Comparison of ENCODE assay signal across 41 cellular contexts in genomic region chr7:122702872-122703510, GRCh38. TPM values are rescaled to one million over a fixed set of nuclear protein-coding genes. Genes with fewer than 3 reads are reported as not detected.
"Had no signal": no experiment of that assay in that cellular context is flagged by ENCODE, and none has a peak within 500 bp of the region (broad histone marks: within the 10 kb centered on the region; RNA-seq: fewer than 3 reads in every experiment).

TSS of gene RNF148 (minus strand) at chr7:122702922. CDS start at chr7:122702750, 172 bp downstream.

- H3K27ac ChIP-seq: brain microvascular endothelial cell, cardiac muscle cell, Peyer's patch, RWPE1, VCaP had no signal

- H3K4me3 ChIP-seq: cardiac muscle cell, Peyer's patch had no signal

- H3K36me3 Mint-ChIP-seq: activated CD4-positive, alpha-beta memory T cell treated with anti-CD3 and anti-CD28 coated beads for 36 hours; activated naive CD8-positive, alpha-beta T cell; T-cell had no signal

- H3K4me3 Mint-ChIP-seq: activated B cell treated with CpG ODN at 0.5 μM for 24 hours; activated CD4-positive, alpha-beta memory T cell treated with anti-CD3 and anti-CD28 coated beads for 36 hours; activated naive CD4-positive, alpha-beta T cell treated with anti-CD3 and anti-CD28 coated beads for 36 hours; activated naive CD8-positive, alpha-beta T cell; activated naive CD8-positive, alpha-beta T cell treated with anti-CD3 and anti-CD28 coated beads, Interleukin-2, amount 50 U/mL, for 24 hours; activated T-cell treated with anti-CD3 and anti-CD28 coated beads, Interleukin-2, amount 50 U/mL, for 4 hours; activated T-helper 1 cell treated with anti-CD3 and anti-CD28 coated beads, Interleukin-12 subunit alpha, Interleukin-12 subunit beta, Interleukin-2, Interleukin-4 antibody, amounts not matched to agents 30 ng/mL and 10 ng/mL and 1 ng/mL, durations not matched to agents 14 hours and 24 hours and 36 hours; central memory CD8-positive, alpha-beta T cell; T-cell; T-helper 17 cell had no signal

- H3K4me1 ChIP-seq: Peyer's patch had no signal

- H3K27ac Mint-ChIP-seq: activated B cell treated with CpG ODN at 0.5 μM for 24 hours; activated CD4-positive, alpha-beta memory T cell treated with anti-CD3 and anti-CD28 coated beads for 36 hours; activated naive CD4-positive, alpha-beta T cell treated with anti-CD3 and anti-CD28 coated beads for 36 hours; activated naive CD8-positive, alpha-beta T cell; activated naive CD8-positive, alpha-beta T cell treated with anti-CD3 and anti-CD28 coated beads, Interleukin-2, amount 50 U/mL, for 24 hours; activated T-helper 1 cell treated with anti-CD3 and anti-CD28 coated beads, Interleukin-12 subunit alpha, Interleukin-12 subunit beta, Interleukin-2, Interleukin-4 antibody, amounts not matched to agents 30 ng/mL and 10 ng/mL and 1 ng/mL, durations not matched to agents 14 hours and 24 hours and 36 hours; T-cell; T-helper 17 cell had no signal

- H3K27me3 Mint-ChIP-seq: activated B cell treated with CpG ODN at 0.5 μM for 24 hours; activated CD4-positive, alpha-beta memory T cell treated with anti-CD3 and anti-CD28 coated beads for 36 hours; activated naive CD8-positive, alpha-beta T cell; activated naive CD8-positive, alpha-beta T cell treated with anti-CD3 and anti-CD28 coated beads, Interleukin-2, amount 50 U/mL, for 24 hours; central memory CD8-positive, alpha-beta T cell; T-cell; T-helper 17 cell had no signal

- DNase-seq: activated B cell treated with CpG ODN at 0.5 μM for 24 hours; activated CD4-positive, alpha-beta memory T cell treated with anti-CD3 and anti-CD28 coated beads for 36 hours; activated CD4-positive, alpha-beta T cell treated with anti-CD3 and anti-CD28 coated beads for 4 hours; activated CD4-positive, alpha-beta T cell treated with anti-CD3 and anti-CD28 coated beads, Interleukin-2, amount 50 U/mL, for 1 hour; activated CD4-positive, CD25-positive, alpha-beta regulatory T cell treated with anti-CD3 and anti-CD28 coated beads, Interleukin-2, amount 50 U/mL, for 72 hours; activated CD8-positive, alpha-beta memory T cell treated with anti-CD3 and anti-CD28 coated beads, Interleukin-2, amount 50 U/mL, for 4 hours; activated gamma-delta T cell treated with Interleukin-2 at 50 U/mL for 16 hours; activated naive CD4-positive, alpha-beta T cell treated with anti-CD3 and anti-CD28 coated beads for 36 hours; activated naive CD8-positive, alpha-beta T cell treated with anti-CD3 and anti-CD28 coated beads, Interleukin-2, amount 50 U/mL, for 24 hours; activated T-cell treated with anti-CD3 and anti-CD28 coated beads for 4 hours; activated T-cell treated with anti-CD3 and anti-CD28 coated beads, Interleukin-2, amount 50 U/mL, for 4 hours; anterior cingulate cortex; brain microvascular endothelial cell; Kasumi-1; KG1; MM.1S; MV-4-11; NCI-H1092 treated with DMSO at 0.1 percent for 48 hours; NCI-H1417; NCI-H146; NCI-H187 treated with DMSO at 0.1 percent for 48 hours; NCI-H2081; NCI-H2171 treated with DMSO at 0.1 percent for 48 hours; NCI-H2227 treated with DMSO at 0.1 percent for 48 hours; NCI-H446 treated with DMSO at 0.1 percent for 48 hours; NCI-H524; NCI-H748 treated with DMSO at 0.1 percent for 48 hours; NK-92 treated with Interleukin-12 subunit alpha and Interleukin-12 subunit beta, amount 100 ng/mL, for 24 hours; PC-3; Peyer's patch; SIG-M5; T-cell; T-helper 17 cell; T-helper 9 cell had no signal

- H3K4me1 Mint-ChIP-seq: activated B cell treated with CpG ODN at 0.5 μM for 24 hours; activated naive CD8-positive, alpha-beta T cell treated with anti-CD3 and anti-CD28 coated beads, Interleukin-2, amount 50 U/mL, for 24 hours; central memory CD8-positive, alpha-beta T cell; T-cell; T-helper 17 cell had no signal

- H3K36me3 ChIP-seq: brain microvascular endothelial cell, cardiac muscle cell, Peyer's patch had no signal

- H3K9me3 ChIP-seq: Peyer's patch had no signal

- H3K27me3 ChIP-seq: brain microvascular endothelial cell, cardiac muscle cell, Peyer's patch had no signal

RNA-seq across cellular contexts. Expression of gene RNF148, which starts in this region (rescaled TPM):
- total RNA-seq: activated B cell treated with CpG ODN at 0.5 μM for 24 hours; activated CD4-positive, alpha-beta memory T cell treated with anti-CD3 and anti-CD28 coated beads for 36 hours; activated naive CD4-positive, alpha-beta T cell treated with anti-CD3 and anti-CD28 coated beads for 36 hours; activated T-cell treated with anti-CD3 and anti-CD28 coated beads, Interleukin-2, amount 50 U/mL, for 4 hours; activated T-helper 1 cell treated with anti-CD3 and anti-CD28 coated beads, Interleukin-12 subunit alpha, Interleukin-12 subunit beta, Interleukin-2, Interleukin-4 antibody, amounts not matched to agents 30 ng/mL and 10 ng/mL and 1 ng/mL, durations not matched to agents 14 hours and 24 hours and 36 hours; chondrocyte; T-cell; T-helper 17 cell had no signal
- polyA plus RNA-seq: cardiac muscle cell had no signal
